ENCODE assay signal across 8 cellular contexts in genomic region chr6:45420909-45421699, GRCh38. TPM values are rescaled to one million over a fixed set of nuclear protein-coding genes. Genes with fewer than 3 reads are reported as not detected.
A peak's percentile ranks its signal among the peaks of the same experiment; 100 is the strongest.
DNase-seq lines count a peak whose midpoint lies in the region; ATAC-seq and TF ChIP-seq lines count a peak whose summit lies in the region.

No MANE protein-coding gene starts in this region.

- H3K4me3 Mint-ChIP-seq in Caco-2 (ENCODE audit: unreplicated experiment) (peak overlapping the region; percentile 84), endodermal cell (peak overlapping the region; percentile 69)

- H3K36me3 ChIP-seq in Caco-2 (ENCODE audit: control insufficient read depth, insufficient read depth, low read length) (no peaks in the 10 kb centered on the region), endodermal cell (ENCODE audit: control insufficient read depth, insufficient read depth, low read length) (no peaks in the 10 kb centered on the region), neutrophil (no peaks in the 10 kb centered on the region)

- H3K9ac ChIP-seq in endodermal cell (ENCODE audit: extremely low read depth, low read length, poor library complexity, severe bottlenecking), result no peak overlapping the region

- intact Hi-C loops in Caco-2 (cut with micrococcal nuclease; ENCODE audit: unreplicated experiment), result no loop called here

- H3K27ac ChIP-seq in endodermal cell (ENCODE audit: low read depth, low read length) (no peak overlapping the region), neutrophil (peak overlapping the region; percentile 87)

- POLR2A ChIA-PET in Caco-2 (lab: Charles Lee), result no interaction called here

- H3K9me3 Mint-ChIP-seq in Caco-2 (ENCODE audit: unreplicated experiment) (no peaks in the 10 kb centered on the region), endodermal cell (no peaks in the 10 kb centered on the region)

- peaks cover 13% of the 10 kb centered on the region for H3K27me3 ChIP-seq in Caco-2 (replicated peaks; ENCODE audit: control insufficient read depth, insufficient read depth, low read length)
- H3K27me3 ChIP-seq in endodermal cell (ENCODE audit: control insufficient read depth, insufficient read depth, low read length, poor library complexity, severe bottlenecking), result peaks cover 95% of the 10 kb centered on the region
- H3K27me3 ChIP-seq in neutrophil, result peaks cover 23% of the 10 kb centered on the region

- ATAC-seq in HG03442 (IDR thresholded peaks at IDR 0.05; ENCODE audit: unreplicated experiment) (no peak), GM21515 (IDR thresholded peaks at IDR 0.05; ENCODE audit: unreplicated experiment) (no peak)

- WGBS in endodermal cell (ENCODE audit: insufficient coverage in 1 of 2, insufficient read length in 1 of 2), 2 experiments, result 2 to 10% methylated on average over 6 to 19 of the region's 19 CpGs

- H3K4me3 ChIP-seq in Caco-2 (ENCODE audit: low read depth, low read length), result peak overlapping the region; percentile 38
- H3K4me3 ChIP-seq in endodermal cell (ENCODE audit: low read length), result peak overlapping the region; percentile 81
- H3K4me3 ChIP-seq in neutrophil (ENCODE audit: low read depth in 1 of 2, low read length in 1 of 2), result peak overlapping the region; percentile 73 to 84

- CTCF ChIA-PET in Caco-2 (lab: Charles Lee), result no interaction called here

- no peaks in the 10 kb centered on the region for H3K9me3 ChIP-seq in Caco-2
- H3K9me3 ChIP-seq in endodermal cell (ENCODE audit: control insufficient read depth, low read length), result no peaks in the 10 kb centered on the region
- H3K9me3 ChIP-seq in neutrophil, result no peaks in the 10 kb centered on the region

- H3K27me3 Mint-ChIP-seq in Caco-2 (ENCODE audit: insufficient read depth, unreplicated experiment) (peaks cover 33% of the 10 kb centered on the region), endodermal cell (ENCODE audit: insufficient read depth) (peaks cover 96% of the 10 kb centered on the region)

- H3K4me1 Mint-ChIP-seq in Caco-2 (ENCODE audit: low read depth, unreplicated experiment), result no peaks in the 10 kb centered on the region
- H3K4me1 Mint-ChIP-seq in endodermal cell, result peaks cover 27% of the 10 kb centered on the region

- no peak overlapping the region for H3K27ac Mint-ChIP-seq in Caco-2 (ENCODE audit: unreplicated experiment)
- H3K27ac Mint-ChIP-seq in endodermal cell, result no peak overlapping the region

- TF ChIP-seq CTCF in Caco-2 (IDR thresholded peaks at IDR 0.05; ENCODE audit: insufficient read depth in 1 of 2, low read depth in 1 of 2, low read length in 1 of 2, severe bottlenecking in 1 of 2, unreplicated experiment in 1 of 2) (no peak), endodermal cell (conservative IDR thresholded peaks at IDR 0.05) (no peak), neutrophil (IDR thresholded peaks at IDR 0.05) (no peak)

- peaks cover 7% of the 10 kb centered on the region; the same call in 1 of the 2 replicates for H3K4me1 ChIP-seq in Caco-2
- no peaks in the 10 kb centered on the region for H3K4me1 ChIP-seq in endodermal cell (ENCODE audit: control insufficient read depth, insufficient read depth, low read length)
- H3K4me1 ChIP-seq in neutrophil (ENCODE audit: control insufficient read depth in 1 of 2, insufficient read depth in 1 of 2, low read depth in 1 of 2, low read length in 1 of 2), result peaks cover 39% of the 10 kb centered on the region in 2 experiments

- DNase-seq in Caco-2, result no peak
- DNase-seq in NCI-H82 (lab: John Stamatoyannopoulos, UW), result peak; percentile 81
- DNase-seq in endodermal cell, result no peak
- no peak for DNase-seq in central memory CD4-positive, alpha-beta T cell
- DNase-seq in NCI-H1417 treated with DMSO at 0.1 percent for 48 hours (lab: John Stamatoyannopoulos, UW), result no peak

- no TSS peak for BruUV-seq in Caco-2 (replicated peaks; lab: Mats Ljungman, UMichigan)

- H3K36me3 Mint-ChIP-seq in Caco-2 (ENCODE audit: insufficient read depth, unreplicated experiment) (no peaks in the 10 kb centered on the region), endodermal cell (ENCODE audit: low read depth) (no peaks in the 10 kb centered on the region)

RNA-seq across cellular contexts. Expression of gene SUPT3H, which starts 43.4 kb away (rescaled TPM):
- total RNA-seq in Caco-2 (2022) (13.2 and 15.7 TPM in 2 replicates), endodermal cell (10 to 100 TPM; 32.4 to 34.7 TPM)
- polyA plus RNA-seq in endodermal cell (2013, experiment 1 of 2), result 22.9 TPM
- polyA plus RNA-seq in endodermal cell (2013, experiment 2 of 2), result 26.2 TPM
